Comparison of ENCODE assay signal across 7 cellular contexts in the genomic region with DNA sequence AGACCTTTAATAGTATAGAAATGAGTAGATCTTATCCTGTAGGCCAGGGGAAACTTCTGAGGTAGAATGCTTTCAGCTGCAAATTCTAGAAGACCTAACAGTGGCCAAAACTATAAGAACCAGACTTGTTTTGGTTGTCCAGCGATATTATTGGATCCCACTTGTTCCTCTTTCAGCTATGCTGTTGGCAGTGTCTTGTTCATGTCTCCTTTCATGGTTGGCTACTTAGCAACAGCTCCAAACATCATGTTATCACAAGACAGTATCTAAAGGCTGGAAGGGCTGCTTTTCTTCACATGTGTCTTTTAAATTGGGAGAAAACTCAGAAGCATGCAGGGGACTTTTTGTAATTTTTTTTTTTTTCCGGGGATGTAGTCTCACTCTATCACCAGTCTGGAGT. TPM values are rescaled to one million over a fixed set of nuclear protein-coding genes. Genes with fewer than 3 reads are reported as not detected.
DNase-seq lines count a peak whose midpoint lies in the region.
"Not testable (repeated sequence)": the region's sequence is repeated elsewhere in the genome, so short reads cannot be mapped to it uniquely, and the experiment has no call there.

No MANE protein-coding gene starts in this region.

- H3K36me3 Mint-ChIP-seq in activated CD4-positive, alpha-beta T cell treated with anti-CD3 and anti-CD28 coated beads, Interleukin-2, amount 10 ng/mL, durations not matched to agents 24 days and 14 days (ENCODE audit: low read depth), result not testable (repeated sequence)

- intact Hi-C loops in activated CD4-positive, alpha-beta T cell treated with anti-CD3 and anti-CD28 coated beads, Interleukin-2, amount 10 ng/mL, durations not matched to agents 24 days and 14 days (cut with micrococcal nuclease), result not testable (repeated sequence)

- DNase-seq in KBM-7 (peak; percentile 20), MV-4-11 (lab: John Stamatoyannopoulos, UW) (peak; percentile 58), OCI-M1 (lab: John Stamatoyannopoulos, UW) (peak; percentile 44), SK-N-DZ (ENCODE audit: low spot score) (peak; percentile 47), medulla oblongata (ENCODE audit: extremely low spot score) (peak; percentile 13), pons (ENCODE audit: low spot score) (peak; percentile 15)
- peak; percentile 44 for DNase-seq in activated CD4-positive, alpha-beta T cell treated with anti-CD3 and anti-CD28 coated beads, Interleukin-2, amount 10 ng/mL, durations not matched to agents 24 days and 14 days

- H3K27me3 Mint-ChIP-seq in activated CD4-positive, alpha-beta T cell treated with anti-CD3 and anti-CD28 coated beads, Interleukin-2, amount 10 ng/mL, durations not matched to agents 24 days and 14 days, result peaks cover 13% of the 10 kb centered on the region

- not testable (repeated sequence) for H3K4me3 Mint-ChIP-seq in activated CD4-positive, alpha-beta T cell treated with anti-CD3 and anti-CD28 coated beads, Interleukin-2, amount 10 ng/mL, durations not matched to agents 24 days and 14 days

- H3K27ac Mint-ChIP-seq in activated CD4-positive, alpha-beta T cell treated with anti-CD3 and anti-CD28 coated beads, Interleukin-2, amount 10 ng/mL, durations not matched to agents 24 days and 14 days, result not testable (repeated sequence)

- in situ Hi-C loops in KBM-7 (cut with MboI; ENCODE audit: low pct_unique_long_range_greater_than_20kb, low sequenced_read_pairs), result not testable (repeated sequence)

- not testable (repeated sequence) for H3K9me3 Mint-ChIP-seq in activated CD4-positive, alpha-beta T cell treated with anti-CD3 and anti-CD28 coated beads, Interleukin-2, amount 10 ng/mL, durations not matched to agents 24 days and 14 days

- not testable (repeated sequence) for H3K4me1 Mint-ChIP-seq in activated CD4-positive, alpha-beta T cell treated with anti-CD3 and anti-CD28 coated beads, Interleukin-2, amount 10 ng/mL, durations not matched to agents 24 days and 14 days

RNA-seq across cellular contexts. Expression of gene ZNF484, which starts 52.8 kb away (rescaled TPM):
- polyA plus RNA-seq in SK-N-DZ (2014; cell fraction: cytosol; rRNA removed), result 3.3 and 3.6 TPM in 2 replicates
- polyA plus RNA-seq in SK-N-DZ (2014; cell fraction: nucleus; rRNA removed), result 2.5 and 3.2 TPM in 2 replicates
- 7.3 and 7.7 TPM in 2 replicates for total RNA-seq in activated CD4-positive, alpha-beta T cell treated with anti-CD3 and anti-CD28 coated beads, Interleukin-2, amount 10 ng/mL, durations not matched to agents 24 days and 14 days

Comparison
In these comparisons a context has a peak if more than half of its experiments do, and no peak if none do; other contexts are left out.
1. Peak in every context shown above with its lines: DNase-seq.